Comparison of ENCODE assay signal across 22 cellular contexts in the genomic region with DNA sequence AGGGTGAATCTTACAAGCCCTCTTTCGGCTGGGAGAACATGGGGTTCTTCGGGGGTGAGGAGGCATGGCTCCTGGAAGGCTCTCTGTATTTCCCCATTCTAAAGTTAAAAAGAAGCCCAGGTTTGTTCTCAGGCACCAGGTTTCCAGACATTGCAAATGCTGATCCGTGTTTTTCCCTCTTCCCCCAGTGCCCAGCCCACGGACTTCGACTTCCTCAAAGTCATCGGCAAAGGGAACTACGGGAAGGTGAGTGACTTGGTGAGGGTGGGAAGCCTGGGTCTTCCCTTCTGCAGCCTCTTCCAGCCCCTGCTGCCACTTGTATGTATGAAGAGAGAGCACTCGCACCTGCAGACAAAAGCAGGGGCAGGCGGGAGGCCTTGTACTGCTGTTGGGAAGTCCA. TPM values are rescaled to one million over a fixed set of nuclear protein-coding genes. Genes with fewer than 3 reads are reported as not detected.
"Had no signal": no experiment of that assay in that cellular context is flagged by ENCODE, and none has a peak within 500 bp of the region (broad histone marks: within the 10 kb centered on the region; RNA-seq: fewer than 3 reads in every experiment).

No MANE protein-coding gene starts in this region.

- H3K4me3 Mint-ChIP-seq: naive thymus-derived CD8-positive, alpha-beta T cell; nephron; neural crest cell; stimulated activated effector memory CD8-positive, alpha-beta T cell treated with anti-CD3 and anti-CD28 coated beads, Interleukin-12 subunit alpha, Interleukin-12 subunit beta, amount 100 ng/mL, for 72 hours; stimulated activated naive CD8-positive, alpha-beta T cell treated with anti-CD3 and anti-CD28 coated beads, Interleukin-15, Interleukin-2, amounts not matched to agents 100 ng/mL and 50 ng/mL, for 24 hours; type B pancreatic cell had no signal

- H3K36me3 Mint-ChIP-seq: naive thymus-derived CD8-positive, alpha-beta T cell; stimulated activated effector memory CD8-positive, alpha-beta T cell treated with anti-CD3 and anti-CD28 coated beads, Interleukin-12 subunit alpha, Interleukin-12 subunit beta, amount 100 ng/mL, for 72 hours; type B pancreatic cell had no signal

- H3K4me3 ChIP-seq: left lung, lower lobe of right lung, pancreas, psoas muscle, skin epidermis, tibial nerve, uterus had no signal

- H3K4me1 Mint-ChIP-seq: naive thymus-derived CD8-positive, alpha-beta T cell; nephron; neural crest cell; stimulated activated effector memory CD8-positive, alpha-beta T cell treated with anti-CD3 and anti-CD28 coated beads, Interleukin-12 subunit alpha, Interleukin-12 subunit beta, amount 100 ng/mL, for 72 hours had no signal

- H3K27me3 Mint-ChIP-seq: naive thymus-derived CD8-positive, alpha-beta T cell; stimulated activated naive CD8-positive, alpha-beta T cell treated with anti-CD3 and anti-CD28 coated beads, Interleukin-15, Interleukin-2, amounts not matched to agents 100 ng/mL and 50 ng/mL, for 24 hours; type B pancreatic cell had no signal

- H3K9me3 ChIP-seq: left lung, lower lobe of right lung, pancreas, psoas muscle, tibial nerve, uterus had no signal

- H3K27me3 ChIP-seq: left lung, pancreas, tibial nerve, uterus had no signal

- H3K4me1 ChIP-seq: left lung, lower lobe of right lung, pancreas, psoas muscle, tibial nerve, uterus had no signal

- DNase-seq: hippocampal formation; left colon; left lung; lower lobe of right lung; mammary epithelial cell; mesenchymal stem cell; naive thymus-derived CD8-positive, alpha-beta T cell; nucleus accumbens; pancreas; psoas muscle; stimulated activated CD4-positive, alpha-beta T cell treated with anti-CD3 and anti-CD28 coated beads, Interleukin-4, amount 100 ng/mL, for 24 hours; stimulated activated naive CD4-positive, alpha-beta T cell; uterus had no signal

- H3K36me3 ChIP-seq: left lung, lower lobe of right lung, uterus had no signal

- H3K9me3 Mint-ChIP-seq: naive thymus-derived CD8-positive, alpha-beta T cell; nephron; neural crest cell; stimulated activated effector memory CD8-positive, alpha-beta T cell treated with anti-CD3 and anti-CD28 coated beads, Interleukin-12 subunit alpha, Interleukin-12 subunit beta, amount 100 ng/mL, for 72 hours; stimulated activated naive CD8-positive, alpha-beta T cell treated with anti-CD3 and anti-CD28 coated beads, Interleukin-15, Interleukin-2, amounts not matched to agents 100 ng/mL and 50 ng/mL, for 24 hours; type B pancreatic cell had no signal

- ATAC-seq: left colon; left lung; lower lobe of right lung; naive thymus-derived CD8-positive, alpha-beta T cell; pancreas; psoas muscle; sciatic nerve; stimulated activated effector memory CD8-positive, alpha-beta T cell treated with anti-CD3 and anti-CD28 coated beads, Interleukin-12 subunit alpha, Interleukin-12 subunit beta, amount 100 ng/mL, for 72 hours had no signal

- H3K27ac Mint-ChIP-seq: nephron; stimulated activated effector memory CD8-positive, alpha-beta T cell treated with anti-CD3 and anti-CD28 coated beads, Interleukin-12 subunit alpha, Interleukin-12 subunit beta, amount 100 ng/mL, for 72 hours; stimulated activated naive CD8-positive, alpha-beta T cell treated with anti-CD3 and anti-CD28 coated beads, Interleukin-15, Interleukin-2, amounts not matched to agents 100 ng/mL and 50 ng/mL, for 24 hours; type B pancreatic cell had no signal

- FAIRE-seq: keratinocyte, pancreas had no signal

- H3K27ac ChIP-seq: left lung, lower lobe of right lung, pancreas, psoas muscle, skin epidermis, tibial nerve, uterus had no signal

RNA-seq across cellular contexts. Expression of a gene that starts 8.7 kb away (rescaled TPM):
- polyA plus RNA-seq: mammary epithelial cell; naive thymus-derived CD8-positive, alpha-beta T cell had no signal
